10 cellular contexts compared by ENCODE assay signal in genomic region chrX:136710324-136710951, GRCh38.
A peak's percentile ranks its signal among the peaks of the same experiment; 100 is the strongest.
DNase-seq lines count a peak whose midpoint lies in the region; ATAC-seq and TF ChIP-seq lines count a peak whose summit lies in the region.
"Had no signal": no experiment of that assay in that cellular context is flagged by ENCODE, and none has a peak within 500 bp of the region (broad histone marks: within the 10 kb centered on the region; RNA-seq: fewer than 3 reads in every experiment).

No MANE protein-coding gene starts in this region.

- DNase-seq in Caki2 (ENCODE audit: low read depth) (peak; percentile 65), glomerular visceral epithelial cell (ENCODE audit: extremely low spot score) (peak; percentile 35), Caco-2 (no peak), inferior parietal cortex (ENCODE audit: extremely low spot score) (no peak), left colon (no peak), G401 (ENCODE audit: low spot score) (no peak)
- DNase-seq in T-helper 2 cell treated with Interferon-gamma antibody and Interleukin-4, amounts not matched to agents 5 μg/mL and 100 μg/mL, for 36 hours (ENCODE audit: low spot score): peak; percentile 53
- DNase-seq: NCI-H510A had no signal

- no peak overlapping the region for H3K4me3 ChIP-seq in Caco-2 (ENCODE audit: low read depth, low read length)
- H3K4me3 ChIP-seq: thoracic aorta had no signal

- H3K27me3 Mint-ChIP-seq in T-helper 2 cell treated with Interferon-gamma antibody and Interleukin-4, amounts not matched to agents 5 μg/mL and 100 μg/mL, for 36 hours (ENCODE audit: low read depth): no peaks in the 10 kb centered on the region
- H3K27me3 Mint-ChIP-seq in Caco-2 (ENCODE audit: insufficient read depth, unreplicated experiment): no peaks in the 10 kb centered on the region

- intact Hi-C loops in Caco-2 (cut with micrococcal nuclease; ENCODE audit: unreplicated experiment): no loop called here
- intact Hi-C loops in left colon (cut with DNase I, micrococcal nuclease): loop anchor here in 1 of 2 donors (10.0 kb wide), 1 partner anchor 214 kb away; no protein-coding TSS in a partner anchor

- H3K27me3 ChIP-seq in Caco-2 (replicated peaks; ENCODE audit: control insufficient read depth, insufficient read depth, low read length): no peaks in the 10 kb centered on the region

- H3K4me1 ChIP-seq in Caco-2: no peaks in the 10 kb centered on the region

- TF ChIP-seq CTCF in Caco-2 (IDR thresholded peaks at IDR 0.05; ENCODE audit: insufficient read depth in 1 of 2, low read depth in 1 of 2, low read length in 1 of 2, severe bottlenecking in 1 of 2, unreplicated experiment in 1 of 2): no peak

- BruUV-seq in Caco-2 (replicated peaks; lab: Mats Ljungman, UMichigan): no TSS peak

- CTCF ChIA-PET in Caco-2 (lab: Charles Lee): interaction anchor here (0.6 kb wide), 1 partner anchor 18 kb away, joined by 3 read pairs; no protein-coding TSS in a partner anchor

- no peaks in the 10 kb centered on the region for H3K36me3 ChIP-seq in Caco-2 (ENCODE audit: control insufficient read depth, insufficient read depth, low read length)
- H3K36me3 ChIP-seq: thoracic aorta had no signal

- H3K36me3 Mint-ChIP-seq in T-helper 2 cell treated with Interferon-gamma antibody and Interleukin-4, amounts not matched to agents 5 μg/mL and 100 μg/mL, for 36 hours (ENCODE audit: low read depth): peaks cover 40% of the 10 kb centered on the region
- no peaks in the 10 kb centered on the region for H3K36me3 Mint-ChIP-seq in Caco-2 (ENCODE audit: insufficient read depth, unreplicated experiment)

- peak overlapping the region; percentile 10 for H3K4me3 Mint-ChIP-seq in T-helper 2 cell treated with Interferon-gamma antibody and Interleukin-4, amounts not matched to agents 5 μg/mL and 100 μg/mL, for 36 hours
- no peak overlapping the region for H3K4me3 Mint-ChIP-seq in Caco-2 (ENCODE audit: unreplicated experiment)

- H3K27ac Mint-ChIP-seq in T-helper 2 cell treated with Interferon-gamma antibody and Interleukin-4, amounts not matched to agents 5 μg/mL and 100 μg/mL, for 36 hours: peak overlapping the region; percentile 82
- H3K27ac Mint-ChIP-seq in Caco-2 (ENCODE audit: unreplicated experiment): no peak overlapping the region

- H3K9me3 ChIP-seq in Caco-2: no peaks in the 10 kb centered on the region
- H3K9me3 ChIP-seq: thoracic aorta had no signal

- in situ Hi-C loops in Caki2 (cut with HindIII; ENCODE audit: low pct_unique_long_range_greater_than_20kb, low sequenced_read_pairs): no loop called here
- in situ Hi-C loops in G401 (cut with HindIII; ENCODE audit: low sequenced_read_pairs): no loop called here

- ATAC-seq in GM21717 (IDR thresholded peaks at IDR 0.05; ENCODE audit: unreplicated experiment): peak; percentile 51
- no peak for ATAC-seq in left colon

- H3K4me1 Mint-ChIP-seq in T-helper 2 cell treated with Interferon-gamma antibody and Interleukin-4, amounts not matched to agents 5 μg/mL and 100 μg/mL, for 36 hours (ENCODE audit: low read depth): peaks cover 26% of the 10 kb centered on the region
- no peaks in the 10 kb centered on the region for H3K4me1 Mint-ChIP-seq in Caco-2 (ENCODE audit: low read depth, unreplicated experiment)

- no peaks in the 10 kb centered on the region for H3K9me3 Mint-ChIP-seq in T-helper 2 cell treated with Interferon-gamma antibody and Interleukin-4, amounts not matched to agents 5 μg/mL and 100 μg/mL, for 36 hours
- no peaks in the 10 kb centered on the region for H3K9me3 Mint-ChIP-seq in Caco-2 (ENCODE audit: unreplicated experiment)

- POLR2A ChIA-PET in Caco-2 (lab: Charles Lee): no interaction called here

Comparison
In these comparisons a context has a peak if more than half of its experiments do, and no peak if none do; other contexts are left out.
1. DNase-seq: peak in Caki2 (single experiment), T-helper 2 cell treated with Interferon-gamma antibody and Interleukin-4, amounts not matched to agents 5 μg/mL and 100 μg/mL, for 36 hours (single experiment) and glomerular visceral epithelial cell (single experiment); none in Caco-2 (0 of 2), inferior parietal cortex (single experiment), left colon (0 of 2) and G401 (single experiment).